Comparison of ENCODE assay signal across 1 cellular context in genomic region chr6:33901822-33902816, GRCh38.
TF ChIP-seq lines count a peak whose summit lies in the region.

No MANE protein-coding gene starts in this region.

TF ChIP-seq in K562, 482 proteins besides CTCF, POLR2A, EP300 and RAD21 (continued from another document and continues in another):
- TF ChIP-seq CBX2 (IDR thresholded peaks at IDR 0.05; ENCODE audit: insufficient read depth, low read length, poor library complexity, severe bottlenecking) (no peak), ASH1L (IDR thresholded peaks at IDR 0.05; ENCODE audit: borderline replicate concordance, low read depth, partially characterized antibody) (no peak), SMARCA4 (IDR thresholded peaks at IDR 0.05) (peak; percentile 76), NR0B1 (IDR thresholded peaks at IDR 0.05; ENCODE audit: partially characterized antibody) (no peak), ZNF165 (CRISPR knock-in tag; IDR thresholded peaks at IDR 0.05; ENCODE audit: borderline replicate concordance) (no peak), HMGXB4 (CRISPR knock-in tag; IDR thresholded peaks at IDR 0.05) (no peak), YY1 (IDR thresholded peaks at IDR 0.05; ENCODE audit: borderline replicate concordance in 1 of 3, control insufficient read depth in 1 of 3, extremely low read depth in 1 of 3, insufficient read depth in 3 of 3, insufficient read length in 1 of 3, insufficient replicate concordance in 2 of 3, low read depth in 1 of 3, low read length in 2 of 3) (no peak), ZKSCAN3 (CRISPR knock-in tag; IDR thresholded peaks at IDR 0.05) (no peak), ZFPM2 (CRISPR knock-in tag; IDR thresholded peaks at IDR 0.05) (no peak), PHB (CRISPR knock-in tag; IDR thresholded peaks at IDR 0.05) (no peak), ZNF41 (CRISPR knock-in tag; conservative IDR thresholded peaks at IDR 0.05) (no peak), CGGBP1 (CRISPR knock-in tag; IDR thresholded peaks at IDR 0.05) (no peak), DIDO1 (tag; IDR thresholded peaks at IDR 0.05; ENCODE audit: low read depth) (no peak), MIER1 (IDR thresholded peaks at IDR 0.05; ENCODE audit: low read depth) (no peak), PHF20 (IDR thresholded peaks at IDR 0.05; ENCODE audit: partially characterized antibody) (no peak), USF2 (CRISPR knock-in tag; IDR thresholded peaks at IDR 0.05) (no peak), ZBTB7A (IDR thresholded peaks at IDR 0.05; ENCODE audit: borderline replicate concordance, control insufficient read depth, low read depth, low read length) (0 out of 2 replicates have a peak, but pooled peaks have one; percentile 17), NBN (IDR thresholded peaks at IDR 0.05; ENCODE audit: low read depth) (no peak), CREB1 (IDR thresholded peaks at IDR 0.05) (no peak), CREB1 (CRISPR knock-in tag; IDR thresholded peaks at IDR 0.05) (no peak), IRF1 (CRISPR knock-in tag; IDR thresholded peaks at IDR 0.05; ENCODE audit: borderline replicate concordance) (no peak), ZBTB40 (IDR thresholded peaks at IDR 0.05) (no peak), ZBTB40 (CRISPR knock-in tag; IDR thresholded peaks at IDR 0.05) (no peak), ZBTB12 (CRISPR knock-in tag; IDR thresholded peaks at IDR 0.05) (no peak), ZNF740 (CRISPR knock-in tag; IDR thresholded peaks at IDR 0.05) (no peak), ZNF740 (tag; IDR thresholded peaks at IDR 0.05) (0 out of 4 replicates have a peak, but pooled peaks of 1 of the 2 experiments have one; percentile 36), POLR2B (IDR thresholded peaks at IDR 0.05; ENCODE audit: low read depth, partially characterized antibody) (no peak), FOXA3 (CRISPR knock-in tag; conservative IDR thresholded peaks at IDR 0.05 in 1 of 2, IDR thresholded peaks at IDR 0.05 in 1 of 2) (no peak), NFE2 (IDR thresholded peaks at IDR 0.05; ENCODE audit: low read depth) (peak; percentile 81), USF1 (CRISPR knock-in tag; IDR thresholded peaks at IDR 0.05) (no peak), ZNF778 (CRISPR knock-in tag; IDR thresholded peaks at IDR 0.05) (no peak), TEAD2 (tag; IDR thresholded peaks at IDR 0.05) (no peak), CAMTA2 (CRISPR knock-in tag; conservative IDR thresholded peaks at IDR 0.05) (no peak), SIX5 (IDR thresholded peaks at IDR 0.05; ENCODE audit: borderline replicate concordance in 1 of 2, insufficient read depth in 1 of 2, low read depth in 1 of 2, low read length in 2 of 2) (no peak), STAT5B (CRISPR knock-in tag; IDR thresholded peaks at IDR 0.05) (no peak), JUNB (CRISPR knock-in tag; conservative IDR thresholded peaks at IDR 0.05) (no peak), FOXP4 (CRISPR knock-in tag; IDR thresholded peaks at IDR 0.05; ENCODE audit: borderline replicate concordance) (no peak), LEF1 (IDR thresholded peaks at IDR 0.05) (no peak; the same call in 1 of the 2 replicates), MEIS2 (IDR thresholded peaks at IDR 0.05; ENCODE audit: partially characterized antibody) (peak; percentile 41), ZNF584 (CRISPR knock-in tag; IDR thresholded peaks at IDR 0.05; ENCODE audit: low read depth) (no peak), ZNF583 (CRISPR knock-in tag; IDR thresholded peaks at IDR 0.05) (no peak)
